ENCODE assay signal across 9 cellular contexts in genomic region chr2:9333591-9334171, GRCh38.
DNase-seq lines count a peak whose midpoint lies in the region; ATAC-seq and TF ChIP-seq lines count a peak whose summit lies in the region.
"Had no signal": no experiment of that assay in that cellular context is flagged by ENCODE, and none has a peak within 500 bp of the region (broad histone marks: within the 10 kb centered on the region; RNA-seq: fewer than 3 reads in every experiment).

No MANE protein-coding gene starts in this region.

- peak; percentile 80 for TF ChIP-seq CTCF in HFFc6 (IDR thresholded peaks at IDR 0.05)
- TF ChIP-seq CTCF in OCI-LY1 (IDR thresholded peaks at IDR 0.05; ENCODE audit: low read length) = peak; percentile 49; the same call in 1 of the 2 replicates
- peak; percentile 36 for TF ChIP-seq CTCF in coronary artery (IDR thresholded peaks at IDR 0.05)
- peak; percentile 70 for TF ChIP-seq CTCF in liver (IDR thresholded peaks at IDR 0.05; ENCODE audit: low read depth, low read length, missing input control)
- peak; percentile 72 for TF ChIP-seq CTCF in type B pancreatic cell (conservative IDR thresholded peaks at IDR 0.05)

- no peaks in the 10 kb centered on the region for H3K9me3 Mint-ChIP-seq in HFFc6
- H3K9me3 Mint-ChIP-seq in type B pancreatic cell = no peaks in the 10 kb centered on the region

- no peak overlapping the region for H3K9ac ChIP-seq in OCI-LY1 (ENCODE audit: low read length)
- peak overlapping the region in 1 of 2 donors; percentile 34 for H3K9ac ChIP-seq in liver (ENCODE audit: low read depth in 1 of 2, low read length in 2 of 2)

- peaks cover 29% of the 10 kb centered on the region for H3K4me1 ChIP-seq in OCI-LY1 (ENCODE audit: insufficient read depth, low read length, severe bottlenecking)
- H3K4me1 ChIP-seq in liver (ENCODE audit: control insufficient read depth in 4 of 4, insufficient read depth in 4 of 4, low read length in 3 of 4) = peaks cover 4 to 30% (median 17%) of the 10 kb centered on the region in 4 donors

- no peaks in the 10 kb centered on the region for H4K20me1 ChIP-seq in OCI-LY1 (ENCODE audit: insufficient read depth, low read length)

- H3K36me3 ChIP-seq in OCI-LY1 (ENCODE audit: insufficient read depth, low read length) (no peaks in the 10 kb centered on the region), liver (ENCODE audit: control insufficient read depth in 4 of 4, insufficient read depth in 3 of 4, low read depth in 1 of 4, low read length in 3 of 4) (no peaks in the 10 kb centered on the region)

- H3K36me3 Mint-ChIP-seq in HFFc6 (ENCODE audit: low read depth) (peaks cover 54% of the 10 kb centered on the region), type B pancreatic cell (peaks cover 33% of the 10 kb centered on the region)

- H3K4me1 Mint-ChIP-seq in HFFc6 (ENCODE audit: low read depth) (peaks cover 37% of the 10 kb centered on the region), type B pancreatic cell (ENCODE audit: unreplicated experiment) (peaks cover 60% of the 10 kb centered on the region)

- H3K4me3 ChIP-seq in OCI-LY1 (ENCODE audit: low read depth, low read length, poor library complexity, severe bottlenecking) (no peak overlapping the region), coronary artery (no peak overlapping the region), liver (ENCODE audit: low read depth in 1 of 3, low read length in 3 of 3) (no peak overlapping the region)
- H3K4me3 ChIP-seq: skin epidermis had no signal

- ATAC-seq in HG03045 (IDR thresholded peaks at IDR 0.05; ENCODE audit: unreplicated experiment) = no peak

- H3K27ac Mint-ChIP-seq in HFFc6 (peak overlapping the region; percentile 62), type B pancreatic cell (peak overlapping the region; percentile 91)

- no peak overlapping the region for H3K4me3 Mint-ChIP-seq in HFFc6
- peak overlapping the region; percentile 57 for H3K4me3 Mint-ChIP-seq in type B pancreatic cell

- H3K4me2 ChIP-seq in OCI-LY1 (ENCODE audit: low read length) = no peak overlapping the region

- H3K27me3 Mint-ChIP-seq in HFFc6 (ENCODE audit: insufficient read depth) = peaks cover 6% of the 10 kb centered on the region
- no peaks in the 10 kb centered on the region for H3K27me3 Mint-ChIP-seq in type B pancreatic cell

- 30% methylated on average over 7 of the region's 7 CpGs for WGBS in liver

- H3F3A ChIP-seq in OCI-LY1 (ENCODE audit: insufficient read depth, low read length) = no peaks in the 10 kb centered on the region

- TF ChIP-seq RAD21 in liver (IDR thresholded peaks at IDR 0.05) = peak; percentile 87 to 90

- no peaks in the 10 kb centered on the region for H3K9me2 ChIP-seq in OCI-LY1 (ENCODE audit: low read depth, low read length)

- no peaks in the 10 kb centered on the region for H3K9me3 ChIP-seq in OCI-LY1 (ENCODE audit: low read length)
- H3K9me3 ChIP-seq in liver (ENCODE audit: control insufficient read depth in 4 of 4, low read length in 3 of 4) = no peaks in the 10 kb centered on the region

- DNase-seq in COLO829 (ENCODE audit: low spot score) (peak; percentile 51), HFFc6 (peak; percentile 85), coronary artery (ENCODE audit: low spot score) (no peak), type B pancreatic cell (ENCODE audit: extremely low spot score, unreplicated experiment) (peak; percentile 72)
- no peak for DNase-seq in stimulated activated CD4-positive, alpha-beta T cell treated with anti-CD3 and anti-CD28 coated beads, Interleukin-2, amount 100 ng/mL, for 24 hours

- H2AFZ ChIP-seq in OCI-LY1 (ENCODE audit: low read length) = no peak overlapping the region

- H3K27ac ChIP-seq in OCI-LY1 (ENCODE audit: low read depth, low read length, poor library complexity, severe bottlenecking) (no peak overlapping the region), coronary artery (peak overlapping the region in 1 of 2 donors; percentile 49), liver (ENCODE audit: low read depth in 1 of 2, low read length in 2 of 2) (peak overlapping the region; percentile 37 to 59)

- H3K27me3 ChIP-seq in OCI-LY1 (ENCODE audit: insufficient read depth, low read length) = 0 out of 2 replicates have a peak, but pooled peaks cover 3% of the 10 kb centered on the region
- H3K27me3 ChIP-seq in liver (ENCODE audit: control insufficient read depth in 4 of 4, insufficient read depth in 4 of 4, low read length in 3 of 4) = no peaks in the 10 kb centered on the region

- H3K79me2 ChIP-seq in OCI-LY1 (ENCODE audit: insufficient read depth, low read length) = no peaks in the 10 kb centered on the region

TF ChIP-seq in liver, 16 proteins besides CTCF, POLR2A, EP300 and RAD21:
- TF ChIP-seq SP1 (IDR thresholded peaks at IDR 0.05) (no peak), JUND (IDR thresholded peaks at IDR 0.05) (no peak), REST (IDR thresholded peaks at IDR 0.05) (no peak), GABPA (IDR thresholded peaks at IDR 0.05 in 1 of 2, conservative IDR thresholded peaks at IDR 0.05 in 1 of 2) (no peak), YY1 (IDR thresholded peaks at IDR 0.05) (peak; percentile 69)

Comparison
In these comparisons a context has a peak if more than half of its experiments do, and no peak if none do; other contexts are left out.
1. DNase-seq: peak in COLO829 (single experiment), HFFc6 (single experiment) and type B pancreatic cell (single experiment); none in coronary artery (single experiment) and stimulated activated CD4-positive, alpha-beta T cell treated with anti-CD3 and anti-CD28 coated beads, Interleukin-2, amount 100 ng/mL, for 24 hours (0 of 2).
2. Peak in every context shown above with its lines, with median percentiles within 50 percentile points of each other: CTCF ChIP-seq.